ENCODE assay signal across 8 cellular contexts in the genomic region with DNA sequence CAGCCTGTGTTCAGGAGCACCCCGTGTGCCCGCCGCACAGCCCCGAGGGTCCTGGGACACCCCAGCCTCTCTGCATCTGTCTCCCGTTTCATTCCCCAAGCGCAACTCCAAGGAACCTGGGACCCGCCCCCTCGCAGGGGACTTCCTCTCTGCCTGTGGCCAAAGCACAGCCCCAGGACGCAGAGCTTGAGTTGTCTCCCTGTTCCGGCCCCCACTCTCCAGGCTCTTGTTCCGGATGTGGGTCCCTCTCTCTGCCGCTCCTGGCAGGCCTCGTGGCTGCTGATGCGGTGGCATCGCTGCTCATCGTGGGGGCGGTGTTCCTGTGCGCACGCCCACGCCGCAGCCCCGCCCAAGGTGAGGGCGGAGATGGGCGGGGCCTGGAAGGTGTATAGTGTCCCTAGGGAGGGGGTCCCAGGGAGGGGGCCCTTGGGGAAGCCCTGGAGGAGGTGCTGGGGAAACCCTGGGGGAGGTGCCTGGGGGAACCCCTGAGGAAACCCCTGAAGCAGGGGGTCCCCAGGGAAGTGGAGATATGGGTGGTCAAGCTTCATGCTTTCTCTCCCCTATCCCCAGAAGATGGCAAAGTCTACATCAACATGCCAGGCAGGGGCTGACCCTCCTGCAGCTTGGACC. TPM values are rescaled to one million over a fixed set of nuclear protein-coding genes. Genes with fewer than 3 reads are reported as not detected.
DNase-seq lines count a peak whose midpoint lies in the region; ATAC-seq and TF ChIP-seq lines count a peak whose summit lies in the region.

No MANE protein-coding gene starts in this region.

- H3K27ac ChIP-seq in esophagus muscularis mucosa (replicated peaks in 1 of 4) = peak overlapping the region; percentile 51 to 94 (median 75)
- H3K27ac ChIP-seq in naive thymus-derived CD4-positive, alpha-beta T cell (ENCODE audit: low read depth, low read length) = peak overlapping the region; percentile 100

- no peak for TF ChIP-seq POLR2A in esophagus muscularis mucosa (IDR thresholded peaks at IDR 0.05; ENCODE audit: low read depth)

- H3K4me3 ChIP-seq in esophagus muscularis mucosa = peak overlapping the region; percentile 6 to 41 (median 19)
- peak overlapping the region; percentile 84 for H3K4me3 ChIP-seq in naive thymus-derived CD4-positive, alpha-beta T cell (ENCODE audit: low read length)

- peak; percentile 33 for ATAC-seq in HG03196 (IDR thresholded peaks at IDR 0.05; ENCODE audit: unreplicated experiment)
- ATAC-seq in naive thymus-derived CD4-positive, alpha-beta T cell = peak; percentile 79

- peaks cover 18% of the 10 kb centered on the region for H3K36me3 Mint-ChIP-seq in activated T-cell treated with anti-CD3 and anti-CD28 coated beads, Interleukin-2, amount 50 U/mL, for 24 hours (ENCODE audit: low read depth)
- peaks cover 0 to 6% (median 0%) of the 10 kb centered on the region in 5 donors for H3K36me3 Mint-ChIP-seq in naive thymus-derived CD4-positive, alpha-beta T cell

- no peaks in the 10 kb centered on the region for H3K9me3 ChIP-seq in esophagus muscularis mucosa
- no peaks in the 10 kb centered on the region for H3K9me3 ChIP-seq in naive thymus-derived CD4-positive, alpha-beta T cell (ENCODE audit: control insufficient read depth in 2 of 3, low read length in 3 of 3)

- H3K4me3 Mint-ChIP-seq in activated T-cell treated with anti-CD3 and anti-CD28 coated beads, Interleukin-2, amount 50 U/mL, for 24 hours = peak overlapping the region; percentile 97
- peak overlapping the region; percentile 83 to 100 (median 94) for H3K4me3 Mint-ChIP-seq in naive thymus-derived CD4-positive, alpha-beta T cell

- intact Hi-C loops in esophagus muscularis mucosa (cut with DNase I) = no loop called here
- intact Hi-C loops in naive thymus-derived CD4-positive, alpha-beta T cell (cut with micrococcal nuclease) = loop anchor here (1.0 to 5.0 kb wide), 6 partner anchors 21 to 691 kb away; a partner anchor contains a TSS

- no peak for TF ChIP-seq CTCF in esophagus muscularis mucosa (IDR thresholded peaks at IDR 0.05)

- H3K9me3 Mint-ChIP-seq in activated T-cell treated with anti-CD3 and anti-CD28 coated beads, Interleukin-2, amount 50 U/mL, for 24 hours = no peaks in the 10 kb centered on the region
- H3K9me3 Mint-ChIP-seq in naive thymus-derived CD4-positive, alpha-beta T cell = no peaks in the 10 kb centered on the region

- no peaks in the 10 kb centered on the region for H3K27me3 Mint-ChIP-seq in activated T-cell treated with anti-CD3 and anti-CD28 coated beads, Interleukin-2, amount 50 U/mL, for 24 hours
- no peaks in the 10 kb centered on the region for H3K27me3 Mint-ChIP-seq in naive thymus-derived CD4-positive, alpha-beta T cell

- peak overlapping the region; percentile 93 for H3K27ac Mint-ChIP-seq in activated T-cell treated with anti-CD3 and anti-CD28 coated beads, Interleukin-2, amount 50 U/mL, for 24 hours
- H3K27ac Mint-ChIP-seq in naive thymus-derived CD4-positive, alpha-beta T cell = peak overlapping the region; percentile 92 to 98 (median 97)

- TF ChIP-seq EP300 in esophagus muscularis mucosa (IDR thresholded peaks at IDR 0.05) = no peak

- DNase-seq in NCI-H82 (lab: John Stamatoyannopoulos, UW) (peak; percentile 65), NCI-H82 treated with DMSO at 0.1 percent for 48 hours (lab: John Stamatoyannopoulos, UW; ENCODE audit: unreplicated experiment) (no peak), OCI-M2 (lab: John Stamatoyannopoulos, UW; ENCODE audit: unreplicated experiment) (peak; percentile 94), esophagus muscularis mucosa (ENCODE audit: extremely low spot score) (peak; percentile 94)
- peak; percentile 86 for DNase-seq in activated T-cell treated with anti-CD3 and anti-CD28 coated beads, Interleukin-2, amount 50 U/mL, for 24 hours
- peak; percentile 79 to 92 (median 90) for DNase-seq in naive thymus-derived CD4-positive, alpha-beta T cell
- peak; percentile 72 to 89 (median 86) for DNase-seq in stimulated activated naive CD4-positive, alpha-beta T cell (lab: John Stamatoyannopoulos, UW)

- CTCF ChIA-PET in naive thymus-derived CD4-positive, alpha-beta T cell (lab: Charles Lee) = interaction anchor here (2.2 to 2.5 kb wide), 2 partner anchors 23 to 28 kb away, joined by 7 to 9 read pairs; no protein-coding TSS in a partner anchor

- H3K36me3 ChIP-seq in esophagus muscularis mucosa = no peaks in the 10 kb centered on the region
- peaks cover 0 to 5% (median 4%) of the 10 kb centered on the region in 3 experiments for H3K36me3 ChIP-seq in naive thymus-derived CD4-positive, alpha-beta T cell (ENCODE audit: control insufficient read depth in 2 of 3, insufficient read depth in 3 of 3, low read length in 3 of 3)

- WGBS in esophagus muscularis mucosa = 11% methylated on average over 16 of the region's 24 CpGs

- POLR2A ChIA-PET in naive thymus-derived CD4-positive, alpha-beta T cell (lab: Charles Lee) = interaction anchor here (0.6 to 4.1 kb wide), 14 partner anchors 10 to 159 kb away, joined by 3 to 44 read pairs (median 3); a partner anchor contains a TSS

- no peaks in the 10 kb centered on the region for H3K27me3 ChIP-seq in esophagus muscularis mucosa
- no peaks in the 10 kb centered on the region for H3K27me3 ChIP-seq in naive thymus-derived CD4-positive, alpha-beta T cell (ENCODE audit: control insufficient read depth in 2 of 2, insufficient read depth in 2 of 2, low read length in 2 of 2)

- peaks cover 51% of the 10 kb centered on the region for H3K4me1 Mint-ChIP-seq in activated T-cell treated with anti-CD3 and anti-CD28 coated beads, Interleukin-2, amount 50 U/mL, for 24 hours (ENCODE audit: low read depth)
- H3K4me1 Mint-ChIP-seq in naive thymus-derived CD4-positive, alpha-beta T cell = peaks cover 31 to 53% (median 42%) of the 10 kb centered on the region in 7 donors

- peaks cover 4 to 50% (median 44%) of the 10 kb centered on the region in 4 donors for H3K4me1 ChIP-seq in esophagus muscularis mucosa
- peaks cover 26 to 37% of the 10 kb centered on the region in 2 donors for H3K4me1 ChIP-seq in naive thymus-derived CD4-positive, alpha-beta T cell (ENCODE audit: control insufficient read depth in 2 of 2, insufficient read depth in 2 of 2, low read length in 2 of 2)

RNA-seq across cellular contexts. Expression of a gene that starts 1.3 kb away (rescaled TPM):
- total RNA-seq in esophagus muscularis mucosa = 10 to 100 TPM in 1 of 4 donors, 1 to 10 TPM in 1, not detected in 2; 3.7 to 14.6 TPM
- total RNA-seq in naive thymus-derived CD4-positive, alpha-beta T cell = 100 to 1,000 TPM in 3 of 5 experiments, 10 to 100 TPM in 2; 57.4 to 117 (median 113) TPM
- 100 to 1,000 TPM; 879 to 895 TPM for polyA plus RNA-seq in naive thymus-derived CD4-positive, alpha-beta T cell

RNA-seq across cellular contexts. Expression of a gene that starts 3.3 kb away (rescaled TPM):
- 1 to 10 TPM; 2.5 to 6.2 (median 5.3) TPM for total RNA-seq in esophagus muscularis mucosa
- total RNA-seq in naive thymus-derived CD4-positive, alpha-beta T cell = 100 to 1,000 TPM in 1 of 5 experiments, 10 to 100 TPM in 4; 47.8 to 116 (median 57.0) TPM
- 1 to 10 TPM; 2.4 to 6.5 TPM for polyA plus RNA-seq in naive thymus-derived CD4-positive, alpha-beta T cell

RNA-seq across cellular contexts. Expression of a gene that starts 4.4 kb away (rescaled TPM):
- total RNA-seq in esophagus muscularis mucosa = 100 to 1,000 TPM in 1 of 4 donors, 10 to 100 TPM in 3; 47.1 to 145 (median 50.7) TPM
- 100 to 1,000 TPM in 1 of 5 experiments, 10 to 100 TPM in 3, not detected in 1; 15.1 to 428 (median 35.6) TPM for total RNA-seq in naive thymus-derived CD4-positive, alpha-beta T cell
- 1 to 10 TPM; 2.3 to 3.7 TPM for polyA plus RNA-seq in naive thymus-derived CD4-positive, alpha-beta T cell

RNA-seq across cellular contexts. Expression of a gene that starts 32.5 kb away (rescaled TPM):
- 10 to 100 TPM in 3 of 4 donors, 1 to 10 TPM in 1; 7.5 to 22.6 (median 15.3) TPM for total RNA-seq in esophagus muscularis mucosa
- 10 to 100 TPM in 3 of 5 experiments, 1 to 10 TPM in 2; 5.7 to 14.9 (median 11.6) TPM for total RNA-seq in naive thymus-derived CD4-positive, alpha-beta T cell
- 1 to 10 TPM; 1.2 to 2.4 TPM for polyA plus RNA-seq in naive thymus-derived CD4-positive, alpha-beta T cell

RNA-seq across cellular contexts. Expression of a gene that starts 35.3 kb away (rescaled TPM):
- 10 to 100 TPM in 2 of 4 donors, 1 to 10 TPM in 2; 4.6 to 14.6 (median 8.8) TPM for total RNA-seq in esophagus muscularis mucosa
- total RNA-seq in naive thymus-derived CD4-positive, alpha-beta T cell = 1 to 10 TPM in 1 of 5 experiments, not detected in 4; 2.4 TPM
- not detected for polyA plus RNA-seq in naive thymus-derived CD4-positive, alpha-beta T cell

Comparison
In these comparisons a context has a peak if more than half of its experiments do, and no peak if none do; other contexts are left out.
1. RNA of a gene that starts 3.3 kb away (total RNA-seq): 47.8 to 116 TPM in naive thymus-derived CD4-positive, alpha-beta T cell; 2.5 to 6.2 TPM in esophagus muscularis mucosa; every median in the first group is over 4 times any median in the second.